ENCODE assay signal across 15 cellular contexts in the genomic region with DNA sequence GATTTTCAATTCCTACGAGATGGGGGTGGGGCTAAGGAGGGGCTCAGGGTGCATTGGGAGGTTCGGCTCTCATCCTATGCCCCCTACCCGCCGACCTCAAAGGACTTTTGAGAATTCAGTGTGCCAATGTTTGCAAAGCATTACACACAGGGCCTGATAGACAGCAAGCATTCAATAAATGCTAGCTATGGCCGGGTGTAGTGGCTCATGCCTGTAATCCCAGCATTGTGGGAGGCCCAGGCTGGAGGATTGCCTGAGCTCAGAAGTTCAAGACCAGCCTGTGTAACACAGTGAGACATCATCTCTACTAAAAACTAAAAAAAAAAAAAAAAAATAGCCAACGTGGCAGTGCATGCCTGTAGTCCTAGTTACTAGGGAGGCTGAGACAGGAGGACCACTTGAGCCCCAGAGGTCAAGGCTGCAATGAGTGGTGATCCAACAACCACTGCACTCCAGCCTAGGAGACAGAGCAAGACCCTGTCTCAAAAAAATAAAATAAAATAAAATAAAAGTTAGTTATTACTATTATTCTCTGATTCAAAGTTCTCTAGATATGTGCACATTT. TPM values are rescaled to one million over a fixed set of nuclear protein-coding genes. Genes with fewer than 3 reads are reported as not detected.
"Had no signal": no experiment of that assay in that cellular context is flagged by ENCODE, and none has a peak within 500 bp of the region (broad histone marks: within the 10 kb centered on the region; RNA-seq: fewer than 3 reads in every experiment).

No MANE protein-coding gene starts in this region.

- H3K4me2 ChIP-seq: neural progenitor cell, smooth muscle cell had no signal

- H3K36me3 Mint-ChIP-seq: neural progenitor cell had no signal

- H3K9me3 ChIP-seq: tibial nerve had no signal

- H2AFZ ChIP-seq: neural progenitor cell had no signal

- H3K4me1 ChIP-seq: neural progenitor cell had no signal

- DNase-seq: activated CD4-positive, alpha-beta T cell treated with anti-CD3 and anti-CD28 coated beads for 4 hours; activated CD8-positive, alpha-beta memory T cell treated with anti-CD3 and anti-CD28 coated beads, Interleukin-2, amount 50 U/mL, for 4 hours; activated CD8-positive, alpha-beta T cell treated with anti-CD3 and anti-CD28 coated beads for 36 hours; activated naive CD4-positive, alpha-beta T cell treated with Interleukin-2 at 50 U/mL for 16 hours; activated T-cell treated with anti-CD3 and anti-CD28 coated beads, Interleukin-2, amount 50 U/mL, for 72 hours; effector CD8-positive, alpha-beta T cell; hippocampal formation; kidney glomerular epithelial cell; retina; WERI-Rb-1 had no signal

- H3K27ac Mint-ChIP-seq: activated CD8-positive, alpha-beta T cell treated with anti-CD3 and anti-CD28 coated beads for 36 hours; activated T-cell treated with anti-CD3 and anti-CD28 coated beads, Interleukin-2, amount 50 U/mL, for 72 hours; neural progenitor cell had no signal

- H3K4me1 Mint-ChIP-seq: neural progenitor cell had no signal

- H3K4me3 ChIP-seq: neural progenitor cell, smooth muscle cell, tibial nerve had no signal

- H3K27ac ChIP-seq: neural progenitor cell, WERI-Rb-1 had no signal

- H3K4me3 Mint-ChIP-seq: activated CD8-positive, alpha-beta T cell treated with anti-CD3 and anti-CD28 coated beads for 36 hours; activated T-cell treated with anti-CD3 and anti-CD28 coated beads, Interleukin-2, amount 50 U/mL, for 72 hours; neural progenitor cell; stimulated activated effector memory CD8-positive, alpha-beta T cell treated with anti-CD3 and anti-CD28 coated beads, Interleukin-12 subunit alpha, Interleukin-12 subunit beta, amount 100 ng/mL, for 72 hours had no signal

- H3K9me3 Mint-ChIP-seq: activated CD8-positive, alpha-beta T cell treated with anti-CD3 and anti-CD28 coated beads for 36 hours; activated T-cell treated with anti-CD3 and anti-CD28 coated beads, Interleukin-2, amount 50 U/mL, for 72 hours; neural progenitor cell; stimulated activated effector memory CD8-positive, alpha-beta T cell treated with anti-CD3 and anti-CD28 coated beads, Interleukin-12 subunit alpha, Interleukin-12 subunit beta, amount 100 ng/mL, for 72 hours had no signal

- H3K36me3 ChIP-seq: neural progenitor cell, tibial nerve, WERI-Rb-1 had no signal

RNA-seq across cellular contexts. Expression of gene CBLC, which starts 1.9 kb away (rescaled TPM):
- total RNA-seq: activated CD8-positive, alpha-beta T cell treated with anti-CD3 and anti-CD28 coated beads for 36 hours; activated T-cell treated with anti-CD3 and anti-CD28 coated beads, Interleukin-2, amount 50 U/mL, for 72 hours; cardiac septum; tibial nerve had no signal

RNA-seq across cellular contexts. Expression of gene BCAM, which starts 33.1 kb away (rescaled TPM):
- total RNA-seq: activated CD8-positive, alpha-beta T cell treated with anti-CD3 and anti-CD28 coated beads for 36 hours had no signal
